21 cellular contexts compared by ENCODE assay signal in the genomic region with DNA sequence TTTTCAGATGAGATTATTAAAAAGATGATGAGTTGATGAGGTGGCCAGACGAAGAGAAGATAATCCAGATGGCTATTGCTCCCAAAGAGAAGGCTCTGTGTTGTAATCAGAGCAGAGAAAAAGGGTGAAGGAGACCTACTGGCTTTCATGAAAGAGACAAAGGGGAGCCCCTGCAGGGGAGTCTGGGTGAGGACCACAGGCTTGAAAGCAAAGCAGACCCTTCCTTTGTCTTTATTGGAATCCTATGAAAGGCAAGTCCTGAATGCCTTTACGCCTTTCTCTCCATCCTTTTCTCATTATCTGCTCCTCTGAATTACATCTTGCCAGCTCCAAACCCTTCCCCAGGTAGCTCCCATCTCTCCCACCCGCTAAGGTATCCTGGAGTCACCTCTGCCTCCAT.
DNase-seq lines count a peak whose midpoint lies in the region; ATAC-seq and TF ChIP-seq lines count a peak whose summit lies in the region.
"Had no signal": no experiment of that assay in that cellular context is flagged by ENCODE, and none has a peak within 500 bp of the region (broad histone marks: within the 10 kb centered on the region; RNA-seq: fewer than 3 reads in every experiment).

No MANE protein-coding gene starts in this region.

- peaks cover 0 to 5% (median 0%) of the 10 kb centered on the region in 5 experiments for H3K9me3 Mint-ChIP-seq in brain
- no peaks in the 10 kb centered on the region for H3K9me3 Mint-ChIP-seq in osteocyte (ENCODE audit: unreplicated experiment)
- H3K9me3 Mint-ChIP-seq in CD14-positive monocyte = peaks cover 0 to 7% (median 5%) of the 10 kb centered on the region in 7 donors

- no peak for DNase-seq in cardiac muscle cell (ENCODE audit: low read depth in 1 of 2, low spot score in 1 of 2)
- DNase-seq in Right ventricle myocardium superior = no peak
- no peak for DNase-seq in osteocyte (ENCODE audit: extremely low spot score, unreplicated experiment)
- DNase-seq in vagina (ENCODE audit: extremely low spot score in 2 of 2) = no peak
- no peak for DNase-seq in NCI-H2107 treated with DMSO at 0.1 percent for 48 hours (lab: John Stamatoyannopoulos, UW; ENCODE audit: unreplicated experiment)
- no peak for DNase-seq in CD14-positive monocyte (ENCODE audit: low spot score)
- DNase-seq: CD4-positive, CD25-positive, alpha-beta regulatory T cell; DMS153; DND-41; H9; KBM-7; MG63; NCI-H1105 treated with DMSO at 0.1 percent for 48 hours; NCI-H146; NCI-H1930; NCI-H2107; NCI-H2227 treated with DMSO at 0.1 percent for 48 hours; NCI-H510A treated with DMSO at 0.1 percent for 48 hours; NCI-H774 had no signal

- H3K36me3 Mint-ChIP-seq in brain (no peaks in the 10 kb centered on the region), osteocyte (ENCODE audit: unreplicated experiment) (no peaks in the 10 kb centered on the region), CD14-positive monocyte (no peaks in the 10 kb centered on the region)
- H3K36me3 Mint-ChIP-seq: CD4-positive, CD25-positive, alpha-beta regulatory T cell had no signal

- intact Hi-C loops in Right ventricle myocardium superior (cut with DNase I) = no loop called here
- intact Hi-C loops in vagina (cut with DNase I) = no loop called here
- intact Hi-C loops in CD14-positive monocyte (cut with micrococcal nuclease) = no loop called here

- H3K36me3 ChIP-seq in cardiac muscle cell = no peaks in the 10 kb centered on the region
- H3K36me3 ChIP-seq in vagina = no peaks in the 10 kb centered on the region
- H3K36me3 ChIP-seq: MG63 had no signal

- H3K27me3 Mint-ChIP-seq in brain (peaks cover 3% of the 10 kb centered on the region), osteocyte (ENCODE audit: unreplicated experiment) (no peaks in the 10 kb centered on the region), CD14-positive monocyte (ENCODE audit: low read depth in 3 of 3) (peaks cover 1 to 8% (median 2%) of the 10 kb centered on the region in 3 donors)

- H3K4me3 Mint-ChIP-seq in brain (no peak overlapping the region), osteocyte (ENCODE audit: unreplicated experiment) (no peak overlapping the region), CD14-positive monocyte (no peak overlapping the region)
- H3K4me3 Mint-ChIP-seq: CD4-positive, CD25-positive, alpha-beta regulatory T cell; H9 had no signal

- peaks cover 64% of the 10 kb centered on the region for H3K4me1 ChIP-seq in cardiac muscle cell (ENCODE audit: low read depth)
- H3K4me1 ChIP-seq in vagina = no peaks in the 10 kb centered on the region

- H3K27ac Mint-ChIP-seq in brain = peak overlapping the region in 3 of 5 experiments; percentile 86 to 91 (median 89)
- H3K27ac Mint-ChIP-seq in osteocyte (ENCODE audit: unreplicated experiment) = peak overlapping the region; percentile 9
- no peak overlapping the region for H3K27ac Mint-ChIP-seq in CD14-positive monocyte
- H3K27ac Mint-ChIP-seq: H9 had no signal

- H3K27ac ChIP-seq in cardiac muscle cell (peak overlapping the region; percentile 93), vagina (no peak overlapping the region)

- H3K27me3 ChIP-seq in cardiac muscle cell (no peaks in the 10 kb centered on the region), vagina (no peaks in the 10 kb centered on the region)
- H3K27me3 ChIP-seq: MG63 had no signal

- TF ChIP-seq CTCF in cardiac muscle cell (IDR thresholded peaks at IDR 0.05; ENCODE audit: low read depth, low read length) = no peak
- TF ChIP-seq CTCF in brain (conservative IDR thresholded peaks at IDR 0.05) = no peak
- TF ChIP-seq CTCF in osteocyte (IDR thresholded peaks at IDR 0.05) = no peak
- TF ChIP-seq CTCF in vagina (IDR thresholded peaks at IDR 0.05) = no peak
- TF ChIP-seq CTCF in CD14-positive monocyte (IDR thresholded peaks at IDR 0.05) = no peak

- H3K4me1 Mint-ChIP-seq in brain (peaks cover 38% of the 10 kb centered on the region), osteocyte (ENCODE audit: unreplicated experiment) (peaks cover 47% of the 10 kb centered on the region), CD14-positive monocyte (peaks cover 11% of the 10 kb centered on the region)
- H3K4me1 Mint-ChIP-seq: CD4-positive, CD25-positive, alpha-beta regulatory T cell had no signal

- TF ChIP-seq POLR2A in vagina (IDR thresholded peaks at IDR 0.05) = no peak

- H3K4me3 ChIP-seq in cardiac muscle cell = no peak overlapping the region
- H3K4me3 ChIP-seq in vagina = no peak overlapping the region
- H3K4me3 ChIP-seq: MG63 had no signal

- no peak for ATAC-seq in Right ventricle myocardium superior (ENCODE audit: poor library complexity)
- no peak for ATAC-seq in GM18861 (IDR thresholded peaks at IDR 0.05; ENCODE audit: unreplicated experiment)

- H3K9me3 ChIP-seq in cardiac muscle cell (ENCODE audit: low read depth) (no peaks in the 10 kb centered on the region), vagina (no peaks in the 10 kb centered on the region)
- H3K9me3 ChIP-seq: MG63 had no signal

Comparison
In these comparisons a context has a peak if more than half of its experiments do, and no peak if none do; other contexts are left out.
1. H3K27ac Mint-ChIP-seq: peak in brain (3 of 5) and osteocyte (single experiment); none in CD14-positive monocyte (0 of 7).